ENCODE assay signal across 8 cellular contexts in genomic region chr4:176377705-176378302, GRCh38. TPM values are rescaled to one million over a fixed set of nuclear protein-coding genes. Genes with fewer than 3 reads are reported as not detected.
A peak's percentile ranks its signal among the peaks of the same experiment; 100 is the strongest.
DNase-seq lines count a peak whose midpoint lies in the region; ATAC-seq and TF ChIP-seq lines count a peak whose summit lies in the region.

No MANE protein-coding gene starts in this region.

- H3K27me3 ChIP-seq in heart left ventricle (no peaks in the 10 kb centered on the region), smooth muscle cell (ENCODE audit: low read depth) (no peaks in the 10 kb centered on the region), MG63 (no peaks in the 10 kb centered on the region)

- peak; percentile 22 to 62 (median 50) for TF ChIP-seq CTCF in heart left ventricle (IDR thresholded peaks at IDR 0.05)
- peak; percentile 10 for TF ChIP-seq CTCF in HFF-Myc (IDR thresholded peaks at IDR 0.05; ENCODE audit: low read depth, low read length, missing control alignments)
- peak; percentile 51 for TF ChIP-seq CTCF in choroid plexus epithelial cell (conservative IDR thresholded peaks at IDR 0.05; ENCODE audit: low read depth, low read length)
- peak; percentile 58 for TF ChIP-seq CTCF in smooth muscle cell (IDR thresholded peaks at IDR 0.05; ENCODE audit: borderline replicate concordance, insufficient read depth, poor library complexity, severe bottlenecking)

- H3K36me3 ChIP-seq in heart left ventricle = no peaks in the 10 kb centered on the region
- no peaks in the 10 kb centered on the region for H3K36me3 ChIP-seq in smooth muscle cell (ENCODE audit: low read depth)
- no peaks in the 10 kb centered on the region for H3K36me3 ChIP-seq in MG63

- no peak overlapping the region for H3K9ac ChIP-seq in smooth muscle cell (ENCODE audit: low read depth)

- H3K9me3 ChIP-seq in heart left ventricle = no peaks in the 10 kb centered on the region
- H3K9me3 ChIP-seq in smooth muscle cell (replicated peaks; ENCODE audit: low read depth) = no peaks in the 10 kb centered on the region
- no peaks in the 10 kb centered on the region for H3K9me3 ChIP-seq in MG63

- no peak for DNase-seq in heart left ventricle
- no peak for DNase-seq in left cardiac atrium
- DNase-seq in HFF-Myc (ENCODE audit: extremely low read depth, low read depth) = no peak
- peak; percentile 32 for DNase-seq in NAMALWA (ENCODE audit: low spot score)
- peak; percentile 46 for DNase-seq in choroid plexus epithelial cell (ENCODE audit: low read depth)
- DNase-seq in smooth muscle cell (lab: John Stamatoyannopoulos, UW; ENCODE audit: unreplicated experiment) = no peak
- DNase-seq in MG63 = no peak
- DNase-seq in head of caudate nucleus = no peak

- no peak overlapping the region for H3K4me2 ChIP-seq in smooth muscle cell

- H3K79me2 ChIP-seq in smooth muscle cell (ENCODE audit: low read depth) = no peaks in the 10 kb centered on the region

- TF ChIP-seq POLR2A in heart left ventricle (IDR thresholded peaks at IDR 0.05) = no peak

- no peaks in the 10 kb centered on the region for H4K20me1 ChIP-seq in smooth muscle cell (ENCODE audit: low read depth)

- H3K4me1 ChIP-seq in heart left ventricle = no peaks in the 10 kb centered on the region
- H3K4me1 ChIP-seq in smooth muscle cell (ENCODE audit: low read depth) = no peaks in the 10 kb centered on the region

- H3K4me3 ChIP-seq in heart left ventricle (no peak overlapping the region), HFF-Myc (replicated peaks; ENCODE audit: low read depth, low read length) (no peak overlapping the region), choroid plexus epithelial cell (ENCODE audit: low read depth, low read length) (no peak overlapping the region), smooth muscle cell (no peak overlapping the region), MG63 (no peak overlapping the region)

- no peaks in the 10 kb centered on the region for H3F3A ChIP-seq in smooth muscle cell (ENCODE audit: low read depth)

- 75 to 84% (median 81%) methylated on average over 2 of the region's 2 CpGs for WGBS in heart left ventricle, 4 donors
- WGBS in smooth muscle cell (ENCODE audit: low lambda C conversion rate) = 87% methylated on average over 2 of the region's 2 CpGs

- H3K27ac ChIP-seq in heart left ventricle (no peak overlapping the region), smooth muscle cell (ENCODE audit: low read depth) (no peak overlapping the region)

- no peak overlapping the region for H2AFZ ChIP-seq in smooth muscle cell (ENCODE audit: low read depth)

- intact Hi-C loops in heart left ventricle (cut with DNase I) (loop anchor here in 9 of 10 donors (1.0 to 10.0 kb wide), 11 partner anchors 404 to 964 kb away; partner anchors contain the start of gene VEGFC (in 3 of the 9)), left cardiac atrium (cut with DNase I) (loop anchor here in 1 of 2 donors (2.0 to 5.0 kb wide), 2 partner anchors 414 to 671 kb away; partner anchors contain the start of gene VEGFC), head of caudate nucleus (cut with DNase I) (loop anchor here (10.0 kb wide), 1 partner anchor 667 kb away; no protein-coding TSS in a partner anchor)

- peak in 1 of 4 donors; percentile 27 for ATAC-seq in heart left ventricle
- ATAC-seq in left cardiac atrium = no peak

RNA-seq across cellular contexts. Expression of gene SPCS3, which starts 58.0 kb away (rescaled TPM):
- total RNA-seq in heart left ventricle (100 to 1,000 TPM in 3 of 9 donors, 10 to 100 TPM in 6; 40.6 to 200 (median 81.6) TPM), left cardiac atrium (100 to 1,000 TPM in 1 of 2 donors, 10 to 100 TPM in 1; 92.8 to 130 TPM), smooth muscle cell (195 and 237 TPM in 2 replicates)
- polyA plus RNA-seq in heart left ventricle (100 to 1,000 TPM in 1 of 2 donors, 10 to 100 TPM in 1; 24.3 to 143 TPM), smooth muscle cell (101 and 116 TPM in 2 replicates)
- 49.2 and 94.5 TPM in 2 replicates for total RNA-seq in MG63 (2014; rRNA removed; shearing (Covaris generic); ENCODE audit: low replicate concordance)

Comparison
In these comparisons a context has a peak if more than half of its experiments do, and no peak if none do; other contexts are left out.
1. DNase-seq: peak in NAMALWA (single experiment) and choroid plexus epithelial cell (single experiment); none in heart left ventricle (0 of 5), left cardiac atrium (single experiment), HFF-Myc (single experiment), smooth muscle cell (single experiment), MG63 (single experiment) and head of caudate nucleus (0 of 42).
2. Peak in every context shown above with its lines, with median percentiles within 50 percentile points of each other: CTCF ChIP-seq.